9 cellular contexts compared by ENCODE assay signal in genomic region chr17:54901230-54901847, GRCh38. TPM values are rescaled to one million over a fixed set of nuclear protein-coding genes. Genes with fewer than 3 reads are reported as not detected.
DNase-seq lines count a peak whose midpoint lies in the region; ATAC-seq and TF ChIP-seq lines count a peak whose summit lies in the region.
"Had no signal": no experiment of that assay in that cellular context is flagged by ENCODE, and none has a peak within 500 bp of the region (broad histone marks: within the 10 kb centered on the region; RNA-seq: fewer than 3 reads in every experiment).

No MANE protein-coding gene starts in this region.

- peak overlapping the region; percentile 87 for H3K4me2 ChIP-seq in trophoblast cell (ENCODE audit: low read length)

- H3K4me1 ChIP-seq in Panc1 (ENCODE audit: control insufficient read depth, insufficient read depth, low read length) (peaks cover 13% of the 10 kb centered on the region), esophagus squamous epithelium (peaks cover 0 to 16% (median 3%) of the 10 kb centered on the region in 3 donors), trophoblast cell (ENCODE audit: control insufficient read depth in 1 of 2, insufficient read depth in 2 of 2, low read length in 2 of 2) (peaks cover 3 to 6% of the 10 kb centered on the region in 2 experiments)

- H4K12ac ChIP-seq in trophoblast cell (ENCODE audit: low read depth, low read length), result no peak overlapping the region

- POLR2A ChIA-PET in Panc1 (lab: Charles Lee), result no interaction called here

- no peaks in the 10 kb centered on the region for H3K9me3 ChIP-seq in Panc1 (ENCODE audit: control insufficient read depth, insufficient read depth, low read depth, low read length)
- H3K9me3 ChIP-seq in esophagus squamous epithelium, result no peaks in the 10 kb centered on the region
- H3K9me3 ChIP-seq in trophoblast cell (ENCODE audit: insufficient read depth, low read depth, low read length), result no peaks in the 10 kb centered on the region
- H3K9me3 ChIP-seq: adrenal gland had no signal

- H3K79me1 ChIP-seq in trophoblast cell (ENCODE audit: low read length), result peaks cover 2% of the 10 kb centered on the region

- H4K91ac ChIP-seq in trophoblast cell (ENCODE audit: low read depth, low read length), result no peak overlapping the region

- H3K9ac ChIP-seq in trophoblast cell (ENCODE audit: low read length), result peak overlapping the region; percentile 28

- no peaks in the 10 kb centered on the region for H3K79me2 ChIP-seq in trophoblast cell (ENCODE audit: control insufficient read depth, insufficient read depth, low read length, poor library complexity)

- peak overlapping the region; percentile 62 for H2AFZ ChIP-seq in trophoblast cell (ENCODE audit: insufficient read depth, low read length, poor library complexity)

- WGBS in esophagus squamous epithelium, 2 donors, result 19 to 39% methylated on average over 8 to 9 of the region's 9 CpGs
- WGBS in trophoblast cell (ENCODE audit: extremely low coverage, insufficient coverage, insufficient read length), result no CpG with 5 or more reads among the region's 9 CpGs

- H3K23ac ChIP-seq in trophoblast cell (ENCODE audit: low read length), result no peak overlapping the region

- H3K4ac ChIP-seq in trophoblast cell (ENCODE audit: low read depth, low read length), result no peak overlapping the region

- CTCF ChIA-PET in Panc1 (lab: Charles Lee), result no interaction called here

- in situ Hi-C loops in Panc1 (cut with HindIII; ENCODE audit: low pct_unique_long_range_greater_than_20kb, low sequenced_read_pairs), result no loop called here

- no peak overlapping the region for H2BK12ac ChIP-seq in trophoblast cell (ENCODE audit: low read length)

- H3K27ac ChIP-seq in Panc1 (ENCODE audit: low read length) (peak overlapping the region; percentile 94), esophagus squamous epithelium (peak overlapping the region; percentile 72 to 85 (median 75)), trophoblast cell (ENCODE audit: low read depth, low read length) (no peak overlapping the region)

- peaks cover 12% of the 10 kb centered on the region for H3K36me3 ChIP-seq in Panc1 (ENCODE audit: control insufficient read depth, insufficient read depth, low read length)
- H3K36me3 ChIP-seq in esophagus squamous epithelium, result no peaks in the 10 kb centered on the region
- H3K36me3 ChIP-seq in trophoblast cell (ENCODE audit: control insufficient read depth in 1 of 2, insufficient read depth in 2 of 2, low read length in 2 of 2), result no peaks in the 10 kb centered on the region
- H3K36me3 ChIP-seq: adrenal gland had no signal

- no peak overlapping the region for H2BK5ac ChIP-seq in trophoblast cell (ENCODE audit: low read depth, low read length, poor library complexity)

- H2BK120ac ChIP-seq in trophoblast cell (ENCODE audit: insufficient read depth, low read length, poor library complexity), result no peak overlapping the region

- H3K14ac ChIP-seq in trophoblast cell (ENCODE audit: low read length), result no peak overlapping the region

- intact Hi-C loops in Right ventricle myocardium superior (cut with DNase I) (no loop called here), cardiac septum (cut with DNase I) (no loop called here), Panc1 (cut with micrococcal nuclease; ENCODE audit: unreplicated experiment) (no loop called here), esophagus squamous epithelium (cut with DNase I) (no loop called here)

- H3K4me3 ChIP-seq in Panc1 (ENCODE audit: low read depth in 2 of 2, low read length in 2 of 2) (peak overlapping the region; percentile 92 to 97), esophagus squamous epithelium (peak overlapping the region; percentile 50 to 72 (median 60)), trophoblast cell (ENCODE audit: low read depth, low read length) (peak overlapping the region; percentile 86)

- no peak overlapping the region for H2AK5ac ChIP-seq in trophoblast cell (ENCODE audit: low read length)

- H3K18ac ChIP-seq in trophoblast cell (ENCODE audit: low read length), result peak overlapping the region; percentile 19

- ATAC-seq in Right ventricle myocardium superior (ENCODE audit: poor library complexity) (peak; percentile 3), Panc1 (peak; percentile 49), HG03095 (IDR thresholded peaks at IDR 0.05; ENCODE audit: unreplicated experiment) (no peak), GM18520 (IDR thresholded peaks at IDR 0.05; ENCODE audit: unreplicated experiment) (no peak)

- no peak for TF ChIP-seq CTCF in Panc1 (IDR thresholded peaks at IDR 0.05)
- no peak for TF ChIP-seq CTCF in esophagus squamous epithelium (IDR thresholded peaks at IDR 0.05)

- peak overlapping the region; percentile 44 for H4K8ac ChIP-seq in trophoblast cell (ENCODE audit: low read depth, low read length)

- no peak for TF ChIP-seq POLR2A in esophagus squamous epithelium (IDR thresholded peaks at IDR 0.05)

- DNase-seq in Right ventricle myocardium superior, result no peak
- DNase-seq in cardiac septum (ENCODE audit: low spot score), result no peak
- no peak for DNase-seq in Panc1 (ENCODE audit: low read depth, low spot score)
- DNase-seq in esophagus squamous epithelium (lab: John Stamatoyannopoulos, UW), result no peak
- DNase-seq in trophoblast cell, result no peak
- no peak for DNase-seq in ecto neural progenitor cell (ENCODE audit: low spot score)

- TSS peak; percentile 58 for BruUV-seq in Panc1 (replicated peaks; lab: Mats Ljungman, UMichigan)

- no peaks in the 10 kb centered on the region for H3K27me3 ChIP-seq in Panc1 (ENCODE audit: control insufficient read depth, insufficient read depth, low read length)
- peaks cover 0 to 26% (median 0%) of the 10 kb centered on the region in 4 donors for H3K27me3 ChIP-seq in esophagus squamous epithelium
- no peaks in the 10 kb centered on the region for H3K27me3 ChIP-seq in trophoblast cell (ENCODE audit: insufficient read depth, low read length)
- H3K27me3 ChIP-seq: adrenal gland had no signal

RNA-seq across cellular contexts. Expression of gene TOM1L1, which starts 0.7 kb away (rescaled TPM):
- total RNA-seq in Right ventricle myocardium superior (7.0 TPM), cardiac septum (9.6 TPM), Panc1 (2021; ENCODE audit: unreplicated experiment) (53.9 TPM), esophagus squamous epithelium (10 to 100 TPM; 31.6 to 42.5 (median 40.0) TPM)
- polyA plus RNA-seq in Panc1 (2012; ENCODE audit: insufficient read length), result 31.9 TPM
- polyA plus RNA-seq in trophoblast cell (2013), result 16.0 and 16.8 TPM in 2 replicates

Comparison
In these comparisons a context has a peak if more than half of its experiments do, and no peak if none do; other contexts are left out.
1. ATAC-seq: peak in Right ventricle myocardium superior (single experiment) and Panc1 (single experiment); none in HG03095 (single experiment) and GM18520 (single experiment).
2. Peak in every context shown above with its lines, with median percentiles within 50 percentile points of each other: H3K4me3 ChIP-seq.